In the genomic region with DNA sequence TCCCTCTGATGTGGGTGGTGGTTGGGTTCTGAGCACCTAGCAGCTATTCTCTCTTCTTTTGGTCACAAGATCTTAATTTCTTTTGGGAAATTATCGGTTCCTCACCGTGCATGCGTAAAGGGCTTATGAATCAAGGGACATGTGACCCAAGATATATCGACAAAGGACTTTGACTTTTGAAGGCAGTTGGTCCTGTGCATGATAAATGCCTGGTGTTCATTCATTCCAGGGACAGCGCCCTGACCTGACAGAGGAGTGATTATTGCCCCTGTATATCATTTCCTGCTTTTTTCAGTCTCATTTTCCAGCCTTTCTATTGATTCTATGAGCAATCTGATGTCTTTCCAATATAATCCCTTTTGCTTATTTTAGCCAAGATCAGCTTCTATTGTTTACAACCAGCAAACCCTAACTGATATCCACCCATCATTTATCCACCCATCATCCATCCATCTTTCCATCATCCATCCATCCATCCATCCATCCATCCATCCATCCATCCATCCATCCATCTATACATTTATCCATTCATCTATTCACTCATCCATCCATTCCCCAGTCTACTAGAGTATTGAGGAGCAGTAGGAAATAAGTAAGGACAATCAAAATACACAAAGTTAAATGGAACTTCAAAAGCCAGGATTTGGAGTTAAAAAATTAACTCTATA, we compare ENCODE assay signal across 1 cellular context.
TF ChIP-seq lines count a peak whose summit lies in the region.

No MANE protein-coding gene starts in this region.

TF ChIP-seq in SK-N-SH treated with all-trans-retinoic acid at 6 μM for 48 hours, 23 proteins besides CTCF, POLR2A, EP300 and RAD21 (continued from another document):
- TF ChIP-seq, protein P1, sequence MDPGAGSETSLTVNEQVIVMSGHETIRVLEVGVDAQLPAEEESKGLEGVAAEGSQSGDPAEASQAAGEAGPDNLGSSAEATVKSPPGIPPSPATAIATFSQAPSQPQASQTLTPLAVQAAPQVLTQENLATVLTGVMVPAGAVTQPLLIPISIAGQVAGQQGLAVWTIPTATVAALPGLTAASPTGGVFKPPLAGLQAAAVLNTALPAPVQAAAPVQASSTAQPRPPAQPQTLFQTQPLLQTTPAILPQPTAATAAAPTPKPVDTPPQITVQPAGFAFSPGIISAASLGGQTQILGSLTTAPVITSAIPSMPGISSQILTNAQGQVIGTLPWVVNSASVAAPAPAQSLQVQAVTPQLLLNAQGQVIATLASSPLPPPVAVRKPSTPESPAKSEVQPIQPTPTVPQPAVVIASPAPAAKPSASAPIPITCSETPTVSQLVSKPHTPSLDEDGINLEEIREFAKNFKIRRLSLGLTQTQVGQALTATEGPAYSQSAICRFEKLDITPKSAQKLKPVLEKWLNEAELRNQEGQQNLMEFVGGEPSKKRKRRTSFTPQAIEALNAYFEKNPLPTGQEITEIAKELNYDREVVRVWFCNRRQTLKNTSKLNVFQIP (CRISPR knock-in tag; IDR thresholded peaks at IDR 0.05; ENCODE audit: borderline replicate concordance, low read depth): no peak
